ENCODE assay signal across 20 cellular contexts in genomic region chr1:248438668-248439067, GRCh38. TPM values are rescaled to one million over a fixed set of nuclear protein-coding genes. Genes with fewer than 3 reads are reported as not detected.
"Had no signal": no experiment of that assay in that cellular context is flagged by ENCODE, and none has a peak within 500 bp of the region (broad histone marks: within the 10 kb centered on the region; RNA-seq: fewer than 3 reads in every experiment).

No MANE protein-coding gene starts in this region.

RNA-seq across cellular contexts. Expression of gene OR2T2, which starts 6.8 kb away (rescaled TPM):
- total RNA-seq: activated CD4-positive, alpha-beta memory T cell treated with anti-CD3 and anti-CD28 coated beads, Interleukin-2, amount 10 ng/mL, durations not matched to agents 7 days and 5 days; activated CD4-positive, alpha-beta T cell treated with anti-CD3 and anti-CD28 coated beads, Interleukin-2, amount 10 ng/mL, durations not matched to agents 7 days and 5 days; activated naive CD4-positive, alpha-beta T cell treated with anti-CD3 and anti-CD28 coated beads, Interleukin-2, amount 50 U/mL, for 72 hours; activated naive CD8-positive, alpha-beta T cell treated with anti-CD3 and anti-CD28 coated beads, Interleukin-2, amount 10 ng/mL, durations not matched to agents 7 days and 5 days; activated T-cell treated with anti-CD3 and anti-CD28 coated beads, Interleukin-2, amount 50 U/mL, for 72 hours; ascending aorta; breast epithelium; cardiac muscle cell; colonic mucosa; dermis microvascular lymphatic vessel endothelial cell; endothelial cell of umbilical vein; esophagus squamous epithelium; fibroblast of lung; fibroblast of villous mesenchyme; gastroesophageal sphincter; glomerular endothelial cell; heart right ventricle; hepatocyte; WTC11 had no signal
- polyA plus RNA-seq: cardiac muscle cell, endothelial cell of umbilical vein, esophagus, fibroblast of lung, heart right ventricle, hepatocyte had no signal

RNA-seq across cellular contexts. Expression of gene OR2T3, which starts 34.5 kb away (rescaled TPM):
- total RNA-seq: activated CD4-positive, alpha-beta memory T cell treated with anti-CD3 and anti-CD28 coated beads, Interleukin-2, amount 10 ng/mL, durations not matched to agents 7 days and 5 days; activated CD4-positive, alpha-beta T cell treated with anti-CD3 and anti-CD28 coated beads, Interleukin-2, amount 10 ng/mL, durations not matched to agents 7 days and 5 days; activated naive CD4-positive, alpha-beta T cell treated with anti-CD3 and anti-CD28 coated beads, Interleukin-2, amount 50 U/mL, for 72 hours; activated naive CD8-positive, alpha-beta T cell treated with anti-CD3 and anti-CD28 coated beads, Interleukin-2, amount 10 ng/mL, durations not matched to agents 7 days and 5 days; activated T-cell treated with anti-CD3 and anti-CD28 coated beads, Interleukin-2, amount 50 U/mL, for 72 hours; ascending aorta; breast epithelium; cardiac muscle cell; colonic mucosa; dermis microvascular lymphatic vessel endothelial cell; endothelial cell of umbilical vein; esophagus squamous epithelium; fibroblast of lung; fibroblast of villous mesenchyme; gastroesophageal sphincter; glomerular endothelial cell; heart right ventricle; hepatocyte; WTC11 had no signal
- polyA plus RNA-seq: cardiac muscle cell, endothelial cell of umbilical vein, esophagus, fibroblast of lung, heart right ventricle, hepatocyte had no signal

RNA-seq across cellular contexts. Expression of gene OR2T1, which starts 35.8 kb away (rescaled TPM):
- total RNA-seq: activated CD4-positive, alpha-beta memory T cell treated with anti-CD3 and anti-CD28 coated beads, Interleukin-2, amount 10 ng/mL, durations not matched to agents 7 days and 5 days; activated CD4-positive, alpha-beta T cell treated with anti-CD3 and anti-CD28 coated beads, Interleukin-2, amount 10 ng/mL, durations not matched to agents 7 days and 5 days; activated naive CD4-positive, alpha-beta T cell treated with anti-CD3 and anti-CD28 coated beads, Interleukin-2, amount 50 U/mL, for 72 hours; activated naive CD8-positive, alpha-beta T cell treated with anti-CD3 and anti-CD28 coated beads, Interleukin-2, amount 10 ng/mL, durations not matched to agents 7 days and 5 days; activated T-cell treated with anti-CD3 and anti-CD28 coated beads, Interleukin-2, amount 50 U/mL, for 72 hours; ascending aorta; breast epithelium; cardiac muscle cell; colonic mucosa; dermis microvascular lymphatic vessel endothelial cell; endothelial cell of umbilical vein; esophagus squamous epithelium; fibroblast of lung; fibroblast of villous mesenchyme; gastroesophageal sphincter; glomerular endothelial cell; heart right ventricle; hepatocyte; WTC11 had no signal
- polyA plus RNA-seq: cardiac muscle cell, endothelial cell of umbilical vein, esophagus, fibroblast of lung, heart right ventricle, hepatocyte had no signal

RNA-seq across cellular contexts. Expression of gene OR2T5, which starts 49.7 kb away (rescaled TPM):
- total RNA-seq: activated CD4-positive, alpha-beta memory T cell treated with anti-CD3 and anti-CD28 coated beads, Interleukin-2, amount 10 ng/mL, durations not matched to agents 7 days and 5 days; activated CD4-positive, alpha-beta T cell treated with anti-CD3 and anti-CD28 coated beads, Interleukin-2, amount 10 ng/mL, durations not matched to agents 7 days and 5 days; activated naive CD4-positive, alpha-beta T cell treated with anti-CD3 and anti-CD28 coated beads, Interleukin-2, amount 50 U/mL, for 72 hours; activated naive CD8-positive, alpha-beta T cell treated with anti-CD3 and anti-CD28 coated beads, Interleukin-2, amount 10 ng/mL, durations not matched to agents 7 days and 5 days; activated T-cell treated with anti-CD3 and anti-CD28 coated beads, Interleukin-2, amount 50 U/mL, for 72 hours; ascending aorta; breast epithelium; cardiac muscle cell; colonic mucosa; dermis microvascular lymphatic vessel endothelial cell; endothelial cell of umbilical vein; esophagus squamous epithelium; fibroblast of lung; fibroblast of villous mesenchyme; gastroesophageal sphincter; glomerular endothelial cell; heart right ventricle; hepatocyte; WTC11 had no signal
- polyA plus RNA-seq: cardiac muscle cell, endothelial cell of umbilical vein, esophagus, fibroblast of lung, heart right ventricle, hepatocyte had no signal
